Comparison of ENCODE assay signal across 29 cellular contexts in the genomic region with DNA sequence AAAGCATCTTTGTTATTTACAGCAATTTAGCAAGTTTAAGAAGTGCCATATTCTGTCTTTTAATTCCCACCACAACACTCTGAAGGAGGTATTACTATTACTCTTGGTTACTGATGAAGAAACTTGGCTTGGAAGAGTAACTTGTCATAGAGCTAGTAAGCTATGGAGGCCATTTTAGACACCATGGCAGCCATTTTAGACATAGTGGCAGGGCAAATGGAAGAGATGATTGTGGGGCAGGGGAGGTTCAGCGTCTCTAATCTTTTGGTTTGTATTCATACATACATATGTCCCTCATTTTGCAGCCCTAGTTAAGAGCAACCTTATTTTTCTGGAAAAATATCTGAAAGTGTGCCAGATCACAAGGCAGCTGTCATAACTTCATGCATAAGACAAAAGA.
"Had no signal": no experiment of that assay in that cellular context is flagged by ENCODE, and none has a peak within 500 bp of the region (broad histone marks: within the 10 kb centered on the region; RNA-seq: fewer than 3 reads in every experiment).

No MANE protein-coding gene starts in this region.

- H3K4me1 Mint-ChIP-seq: immature natural killer cell; naive thymus-derived CD8-positive, alpha-beta T cell; nephron; neural crest cell; stimulated activated naive B cell treated with anti-CD40 and anti-IgM and Interleukin-4, amounts not matched to agents 10 μg/mL and 1 μg/mL and 100 μg/mL, for 72 hours had no signal

- H3K27ac ChIP-seq: left lung, lower lobe of right lung, ovary, right atrium auricular region, right lobe of liver, skin epidermis, stomach, testis, thyroid gland, transverse colon, upper lobe of left lung, vagina had no signal

- DNase-seq: hypothalamus; immature natural killer cell; kidney; left colon; left lung; lower lobe of right lung; mammary epithelial cell; mesenchymal stem cell; naive thymus-derived CD8-positive, alpha-beta T cell; ovary; right lobe of liver; stimulated activated CD4-positive, alpha-beta T cell treated with anti-CD3 and anti-CD28 coated beads, Interleukin-12 subunit alpha, Interleukin-12 subunit beta, amount 100 ng/mL, for 4 hours; stimulated activated CD4-positive, alpha-beta T cell treated with anti-CD3 and anti-CD28 coated beads, Interleukin-15, amount 100 ng/mL, for 24 hours; stimulated activated CD4-positive, alpha-beta T cell treated with anti-CD3 and anti-CD28 coated beads, Interleukin-2, amount 100 ng/mL, for 24 hours; stimulated activated CD4-positive, alpha-beta T cell treated with anti-CD3 and anti-CD28 coated beads, Interleukin-4, amount 100 ng/mL, for 1 hour; stimulated activated naive B cell treated with anti-CD40 and anti-IgM and Interleukin-4, amounts not matched to agents 10 μg/mL and 1 μg/mL and 100 μg/mL, for 72 hours; stimulated activated naive CD8-positive, alpha-beta T cell treated with anti-CD3 and anti-CD28 coated beads, Interleukin-15, Interleukin-2, amounts not matched to agents 100 U/mL and 50 U/mL, for 24 hours; stomach; testis; thyroid gland; transverse colon; upper lobe of left lung had no signal

- H3K4me1 ChIP-seq: left lung, lower lobe of right lung, right atrium auricular region, right lobe of liver, stomach, testis, thyroid gland, transverse colon, upper lobe of left lung, vagina had no signal

- H3K27ac Mint-ChIP-seq: immature natural killer cell; naive thymus-derived CD8-positive, alpha-beta T cell; nephron; progenitor cell of endocrine pancreas; stimulated activated naive B cell treated with anti-CD40 and anti-IgM and Interleukin-4, amounts not matched to agents 10 μg/mL and 1 μg/mL and 100 μg/mL, for 72 hours had no signal

- H3K27me3 ChIP-seq: ovary, right lobe of liver, testis, thyroid gland, upper lobe of left lung, vagina had no signal

- H3K9me3 ChIP-seq: lower lobe of right lung, ovary, right atrium auricular region, right lobe of liver, testis, thyroid gland, transverse colon, vagina had no signal

- H3K36me3 Mint-ChIP-seq: immature natural killer cell; stimulated activated naive B cell treated with anti-CD40 and anti-IgM and Interleukin-4, amounts not matched to agents 10 μg/mL and 1 μg/mL and 100 μg/mL, for 72 hours had no signal

- H3K4me3 ChIP-seq: left lung, lower lobe of right lung, ovary, right atrium auricular region, right lobe of liver, skin epidermis, stomach, testis, thyroid gland, transverse colon, upper lobe of left lung, vagina had no signal

- H3K36me3 ChIP-seq: left lung, lower lobe of right lung, ovary, right atrium auricular region, right lobe of liver, stomach, thyroid gland, transverse colon, upper lobe of left lung, vagina had no signal

- FAIRE-seq: islet of Langerhans, kidney had no signal

- ATAC-seq: left colon; left lung; lower lobe of right lung; naive thymus-derived CD8-positive, alpha-beta T cell; right lobe of liver; stimulated activated naive B cell treated with anti-CD40 and anti-IgM and Interleukin-4, amounts not matched to agents 10 μg/mL and 1 μg/mL and 100 μg/mL, for 72 hours; stimulated activated naive CD8-positive, alpha-beta T cell treated with anti-CD3 and anti-CD28 coated beads, Interleukin-15, Interleukin-2, amounts not matched to agents 100 U/mL and 50 U/mL, for 24 hours had no signal

- H3K4me3 Mint-ChIP-seq: immature natural killer cell; naive thymus-derived CD8-positive, alpha-beta T cell; nephron; neural crest cell; stimulated activated naive B cell treated with anti-CD40 and anti-IgM and Interleukin-4, amounts not matched to agents 10 μg/mL and 1 μg/mL and 100 μg/mL, for 72 hours had no signal
